ENCODE assay signal across 8 cellular contexts in genomic region chr13:60396008-60396782, GRCh38. TPM values are rescaled to one million over a fixed set of nuclear protein-coding genes. Genes with fewer than 3 reads are reported as not detected.
DNase-seq lines count a peak whose midpoint lies in the region; ATAC-seq lines count a peak whose summit lies in the region.

No MANE protein-coding gene starts in this region.

- peak overlapping the region; percentile 90 for H3K27ac Mint-ChIP-seq in activated T-helper 17 cell treated with anti-CD3 and anti-CD28 coated beads, Interleukin-2, amount 50 U/mL, for 72 hours
- H3K27ac Mint-ChIP-seq in naive thymus-derived CD8-positive, alpha-beta T cell, result peak overlapping the region; percentile 91 to 98 (median 97)

- DNase-seq in EH (ENCODE audit: low read depth) (peak; percentile 92), GOT3 (lab: John Stamatoyannopoulos, UW) (peak; percentile 62), LHCN-M2 (ENCODE audit: low read depth) (peak; percentile 92), RPMI7951 (ENCODE audit: low read depth) (peak; percentile 91), fibroblast of peridontal ligament (ENCODE audit: extremely low read depth) (peak; percentile 89)
- DNase-seq in naive thymus-derived CD8-positive, alpha-beta T cell, result peak; percentile 78 to 90 (median 84)
- DNase-seq in stimulated activated naive CD4-positive, alpha-beta T cell (lab: John Stamatoyannopoulos, UW), result peak; percentile 75 to 87 (median 78)

- H3K36me3 Mint-ChIP-seq in activated T-helper 17 cell treated with anti-CD3 and anti-CD28 coated beads, Interleukin-2, amount 50 U/mL, for 72 hours (ENCODE audit: low read depth), result no peaks in the 10 kb centered on the region
- no peaks in the 10 kb centered on the region for H3K36me3 Mint-ChIP-seq in naive thymus-derived CD8-positive, alpha-beta T cell

- H3K4me1 Mint-ChIP-seq in activated T-helper 17 cell treated with anti-CD3 and anti-CD28 coated beads, Interleukin-2, amount 50 U/mL, for 72 hours, result peaks cover 20% of the 10 kb centered on the region
- H3K4me1 Mint-ChIP-seq in naive thymus-derived CD8-positive, alpha-beta T cell, result peaks cover 21 to 35% (median 32%) of the 10 kb centered on the region in 4 donors

- H3K9me3 Mint-ChIP-seq in activated T-helper 17 cell treated with anti-CD3 and anti-CD28 coated beads, Interleukin-2, amount 50 U/mL, for 72 hours, result no peaks in the 10 kb centered on the region
- no peaks in the 10 kb centered on the region for H3K9me3 Mint-ChIP-seq in naive thymus-derived CD8-positive, alpha-beta T cell

- H3K27me3 Mint-ChIP-seq in activated T-helper 17 cell treated with anti-CD3 and anti-CD28 coated beads, Interleukin-2, amount 50 U/mL, for 72 hours, result no peaks in the 10 kb centered on the region
- no peaks in the 10 kb centered on the region for H3K27me3 Mint-ChIP-seq in naive thymus-derived CD8-positive, alpha-beta T cell

- POLR2A ChIA-PET in naive thymus-derived CD8-positive, alpha-beta T cell (lab: Charles Lee), result interaction anchor here (0.8 to 2.2 kb wide), 6 partner anchors 11 to 864 kb away, joined by 3 to 11 read pairs (median 4); no protein-coding TSS in a partner anchor

- ATAC-seq in activated T-helper 17 cell treated with anti-CD3 and anti-CD28 coated beads, Interleukin-2, amount 50 U/mL, for 72 hours (replicated peaks), result peak; percentile 92
- ATAC-seq in naive thymus-derived CD8-positive, alpha-beta T cell, result peak; percentile 78 to 82

- peak overlapping the region; percentile 90 for H3K4me3 Mint-ChIP-seq in activated T-helper 17 cell treated with anti-CD3 and anti-CD28 coated beads, Interleukin-2, amount 50 U/mL, for 72 hours
- H3K4me3 Mint-ChIP-seq in naive thymus-derived CD8-positive, alpha-beta T cell, result peak overlapping the region; percentile 90 to 98 (median 94)

RNA-seq across cellular contexts. Expression of gene TDRD3, which starts 0.8 kb away (rescaled TPM):
- 9.4 and 14.2 TPM in 2 replicates for total RNA-seq in LHCN-M2 (2014; rRNA removed)
- polyA plus RNA-seq in LHCN-M2 (2012), result 4.4 TPM
- total RNA-seq in RPMI7951 (2014; rRNA removed; shearing (Covaris generic)), result 7.1 and 9.9 TPM in 2 replicates
- total RNA-seq in activated T-helper 17 cell treated with anti-CD3 and anti-CD28 coated beads, Interleukin-2, amount 50 U/mL, for 72 hours, result 10 to 100 TPM; 16.7 to 17.3 TPM
- 10 to 100 TPM; 34.5 to 38.2 TPM for total RNA-seq in naive thymus-derived CD8-positive, alpha-beta T cell
- 1 to 10 TPM; 6.8 to 9.1 (median 8.3) TPM for polyA plus RNA-seq in naive thymus-derived CD8-positive, alpha-beta T cell

Comparison
In these comparisons a context has a peak if more than half of its experiments do, and no peak if none do; other contexts are left out.
1. Peak in every context shown above with its lines: DNase-seq and ATAC-seq.